In genomic region chr13:29903524-29903923, GRCh38 we compare ENCODE assay signal across 24 cellular contexts. TPM values are rescaled to one million over a fixed set of nuclear protein-coding genes. Genes with fewer than 3 reads are reported as not detected.
DNase-seq lines count a peak whose midpoint lies in the region; ATAC-seq, FAIRE-seq and TF ChIP-seq lines count a peak whose summit lies in the region.
"Had no signal": no experiment of that assay in that cellular context is flagged by ENCODE, and none has a peak within 500 bp of the region (broad histone marks: within the 10 kb centered on the region; RNA-seq: fewer than 3 reads in every experiment).

No MANE protein-coding gene starts in this region.

- peaks cover 38% of the 10 kb centered on the region for H3K4me1 Mint-ChIP-seq in activated CD4-positive, alpha-beta T cell treated with anti-CD3 and anti-CD28 coated beads, Interleukin-2, amount 10 ng/mL, durations not matched to agents 7 days and 5 days
- peaks cover 36% of the 10 kb centered on the region for H3K4me1 Mint-ChIP-seq in astrocyte (ENCODE audit: low read depth, unreplicated experiment)

- CTCF ChIA-PET in activated CD4-positive, alpha-beta T cell treated with anti-CD3 and anti-CD28 coated beads, Interleukin-2, amount 10 ng/mL, durations not matched to agents 7 days and 5 days (lab: Charles Lee), result interaction anchor here (1.1 to 1.2 kb wide), 2 partner anchors 18 to 131 kb away, joined by 3 read pairs; no protein-coding TSS in a partner anchor

- intact Hi-C loops in left colon (cut with DNase I, micrococcal nuclease), result no loop called here
- intact Hi-C loops in transverse colon (cut with DNase I; ENCODE audit: low total_unique reads), result no loop called here

- H3K27me3 Mint-ChIP-seq in activated CD4-positive, alpha-beta T cell treated with anti-CD3 and anti-CD28 coated beads, Interleukin-2, amount 10 ng/mL, durations not matched to agents 7 days and 5 days, result peaks cover 14% of the 10 kb centered on the region
- no peaks in the 10 kb centered on the region for H3K27me3 Mint-ChIP-seq in astrocyte (ENCODE audit: low read depth, unreplicated experiment)

- H3K36me3 Mint-ChIP-seq in activated CD4-positive, alpha-beta T cell treated with anti-CD3 and anti-CD28 coated beads, Interleukin-2, amount 10 ng/mL, durations not matched to agents 7 days and 5 days (ENCODE audit: low read depth), result peaks cover 2% of the 10 kb centered on the region
- H3K36me3 Mint-ChIP-seq in astrocyte (ENCODE audit: low read depth, unreplicated experiment), result peaks cover 2% of the 10 kb centered on the region

- no peaks in the 10 kb centered on the region for H3K79me2 ChIP-seq in astrocyte (ENCODE audit: insufficient read depth, low read length)

- H3K27ac ChIP-seq in astrocyte (ENCODE audit: low read depth, low read length) (no peak overlapping the region), transverse colon (peak overlapping the region; percentile 64 to 76 (median 70))
- H3K27ac ChIP-seq: 22Rv1 had no signal

- TF ChIP-seq CTCF in astrocyte (IDR thresholded peaks at IDR 0.05; ENCODE audit: insufficient read depth, low read depth, low read length) (no peak), transverse colon (IDR thresholded peaks at IDR 0.05) (no peak)

- H3K36me3 ChIP-seq in astrocyte (ENCODE audit: insufficient read depth, low read length) (no peaks in the 10 kb centered on the region), transverse colon (no peaks in the 10 kb centered on the region)

- WGBS in transverse colon (ENCODE audit: low coverage in 1 of 2), 2 donors, result 63 to 82% methylated on average over 1 to 3 of the region's 3 CpGs

- H3K9ac ChIP-seq in astrocyte (ENCODE audit: low read length), result no peak overlapping the region
- H3K9ac ChIP-seq: GM23248 had no signal

- peak; percentile 52 for ATAC-seq in left colon
- ATAC-seq in HG03457 (IDR thresholded peaks at IDR 0.05; ENCODE audit: unreplicated experiment), result no peak
- no peak for ATAC-seq in activated CD4-positive, CD25-positive, alpha-beta regulatory T cell treated with anti-CD3 and anti-CD28 coated beads, Interleukin-2, amount 50 U/mL, for 24 hours
- ATAC-seq: HCT116 had no signal

- H3K4me2 ChIP-seq in astrocyte (ENCODE audit: low read length), result no peak overlapping the region

- H3K4me1 ChIP-seq in astrocyte (ENCODE audit: insufficient read depth, low read length) (peaks cover 18% of the 10 kb centered on the region), transverse colon (peaks cover 5 to 45% (median 26%) of the 10 kb centered on the region in 4 donors)

- no peak overlapping the region for H2AFZ ChIP-seq in astrocyte (ENCODE audit: low read depth, low read length)
- H2AFZ ChIP-seq: GM23248 had no signal

- in situ Hi-C loops in transverse colon (cut with MboI; ENCODE audit: low pct_ligation_motif_present in 1 of 4, low pct_unique_long_range_greater_than_20kb in 1 of 4, low sequenced_read_pairs in 3 of 4), result loop anchor here in 1 of 4 donors (25.0 kb wide), 1 partner anchor 116 kb away; no protein-coding TSS in a partner anchor

- peak overlapping the region; percentile 58 for H3K27ac Mint-ChIP-seq in activated CD4-positive, alpha-beta T cell treated with anti-CD3 and anti-CD28 coated beads, Interleukin-2, amount 10 ng/mL, durations not matched to agents 7 days and 5 days
- H3K27ac Mint-ChIP-seq in astrocyte (ENCODE audit: unreplicated experiment), result peak overlapping the region; percentile 60

- TF ChIP-seq EP300 in transverse colon (IDR thresholded peaks at IDR 0.05; ENCODE audit: low read depth), result no peak

- H3K27me3 ChIP-seq in astrocyte (ENCODE audit: insufficient read depth, low read length) (no peaks in the 10 kb centered on the region), transverse colon (no peaks in the 10 kb centered on the region)

- POLR2A ChIA-PET in activated CD4-positive, alpha-beta T cell treated with anti-CD3 and anti-CD28 coated beads, Interleukin-2, amount 10 ng/mL, durations not matched to agents 7 days and 5 days (lab: Charles Lee), result no interaction called here

- H3K4me3 ChIP-seq in astrocyte (ENCODE audit: insufficient read depth, low read depth, low read length) (no peak overlapping the region), transverse colon (no peak overlapping the region)

- FAIRE-seq in astrocyte (lab: Jason Lieb, UNC), result no peak
- FAIRE-seq: G401.6, GM12892, GM18507, HTR-8/SVneo had no signal

- H3K4me3 Mint-ChIP-seq in activated CD4-positive, alpha-beta T cell treated with anti-CD3 and anti-CD28 coated beads, Interleukin-2, amount 10 ng/mL, durations not matched to agents 7 days and 5 days, result no peak overlapping the region
- H3K4me3 Mint-ChIP-seq in astrocyte (ENCODE audit: unreplicated experiment), result no peak overlapping the region

- no peaks in the 10 kb centered on the region for H4K20me1 ChIP-seq in astrocyte (ENCODE audit: insufficient read depth, low read length)

- no peaks in the 10 kb centered on the region for H3K9me3 ChIP-seq in astrocyte (ENCODE audit: insufficient read depth, low read depth, low read length)
- no peaks in the 10 kb centered on the region for H3K9me3 ChIP-seq in transverse colon

- no peak for TF ChIP-seq POLR2A in transverse colon (IDR thresholded peaks at IDR 0.05)

- no peaks in the 10 kb centered on the region for H3K9me3 Mint-ChIP-seq in activated CD4-positive, alpha-beta T cell treated with anti-CD3 and anti-CD28 coated beads, Interleukin-2, amount 10 ng/mL, durations not matched to agents 7 days and 5 days
- peaks cover 3% of the 10 kb centered on the region for H3K9me3 Mint-ChIP-seq in astrocyte (ENCODE audit: unreplicated experiment)

- no peak for DNase-seq in activated CD4-positive, alpha-beta T cell treated with anti-CD3 and anti-CD28 coated beads, Interleukin-2, amount 10 ng/mL, durations not matched to agents 7 days and 5 days
- DNase-seq in activated CD4-positive, alpha-beta T cell treated with anti-CD3 and anti-CD28 coated beads for 1 hour, result no peak
- DNase-seq in astrocyte (ENCODE audit: low read depth) (no peak), left colon (peak; percentile 30 to 50), transverse colon (peak; percentile 41), activated gamma-delta T cell (lab: John Stamatoyannopoulos, UW) (no peak)
- DNase-seq: ACHN, GM23248, KG1, NCI-H1105, NCI-H146, NCI-H2029, NCI-H2171 treated with DMSO at 0.1 percent for 48 hours, NCI-H524 treated with DMSO at 0.1 percent for 48 hours, NCI-H82, Right ventricle myocardium superior had no signal

RNA-seq across cellular contexts. Expression of gene UBL3, which starts 53.1 kb away (rescaled TPM):
- 10 to 100 TPM; 14.5 to 16.1 TPM for total RNA-seq in activated CD4-positive, alpha-beta T cell treated with anti-CD3 and anti-CD28 coated beads, Interleukin-2, amount 10 ng/mL, durations not matched to agents 7 days and 5 days
- total RNA-seq in astrocyte (42.9 and 48.5 TPM in 2 replicates), left colon (10 to 100 TPM; 46.8 to 60.7 TPM), transverse colon (10 to 100 TPM in 3 of 4 donors, 1 to 10 TPM in 1; 8.8 to 77.1 (median 60.0) TPM)

Comparison
In these comparisons a context has a peak if more than half of its experiments do, and no peak if none do; other contexts are left out.
1. DNase-seq: peak in left colon (2 of 2) and transverse colon (single experiment); none in activated CD4-positive, alpha-beta T cell treated with anti-CD3 and anti-CD28 coated beads, Interleukin-2, amount 10 ng/mL, durations not matched to agents 7 days and 5 days (single experiment), activated CD4-positive, alpha-beta T cell treated with anti-CD3 and anti-CD28 coated beads for 1 hour (single experiment), astrocyte (single experiment) and activated gamma-delta T cell (single experiment).